Comparison of ENCODE assay signal across 3 cellular contexts in the genomic region with DNA sequence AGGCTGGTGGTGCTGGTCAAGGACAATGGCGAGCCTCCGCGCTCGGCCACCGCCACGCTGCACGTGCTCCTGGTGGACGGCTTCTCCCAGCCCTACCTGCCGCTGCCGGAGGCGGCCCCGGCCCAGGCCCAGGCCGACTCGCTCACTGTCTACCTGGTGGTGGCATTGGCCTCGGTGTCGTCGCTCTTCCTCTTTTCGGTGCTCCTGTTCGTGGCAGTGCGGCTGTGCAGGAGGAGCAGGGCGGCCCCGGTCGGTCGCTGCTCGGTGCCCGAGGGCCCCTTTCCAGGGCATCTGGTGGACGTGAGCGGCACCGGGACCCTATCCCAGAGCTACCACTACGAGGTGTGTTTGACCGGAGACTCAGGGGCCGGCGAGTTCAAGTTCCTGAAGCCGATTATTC. TPM values are rescaled to one million over a fixed set of nuclear protein-coding genes. Genes with fewer than 3 reads are reported as not detected.
"Had no signal": no experiment of that assay in that cellular context is flagged by ENCODE, and none has a peak within 500 bp of the region (broad histone marks: within the 10 kb centered on the region; RNA-seq: fewer than 3 reads in every experiment).

No MANE protein-coding gene starts in this region.

RNA-seq across cellular contexts. Expression of a gene that starts 2.3 kb away (rescaled TPM):
- total RNA-seq: OCI-LY7, PC-9 had no signal

RNA-seq across cellular contexts. Expression of a gene that starts 12.5 kb away (rescaled TPM):
- total RNA-seq: OCI-LY7, PC-3, PC-9 had no signal

RNA-seq across cellular contexts. Expression of a gene that starts 15.7 kb away (rescaled TPM):
- total RNA-seq: OCI-LY7 had no signal

RNA-seq across cellular contexts. Expression of a gene that starts 35.1 kb away (rescaled TPM):
- total RNA-seq: OCI-LY7, PC-9 had no signal

RNA-seq across cellular contexts. Expression of a gene that starts 37.1 kb away (rescaled TPM):
- total RNA-seq: OCI-LY7 had no signal
